ENCODE assay signal across 20 cellular contexts in the genomic region with DNA sequence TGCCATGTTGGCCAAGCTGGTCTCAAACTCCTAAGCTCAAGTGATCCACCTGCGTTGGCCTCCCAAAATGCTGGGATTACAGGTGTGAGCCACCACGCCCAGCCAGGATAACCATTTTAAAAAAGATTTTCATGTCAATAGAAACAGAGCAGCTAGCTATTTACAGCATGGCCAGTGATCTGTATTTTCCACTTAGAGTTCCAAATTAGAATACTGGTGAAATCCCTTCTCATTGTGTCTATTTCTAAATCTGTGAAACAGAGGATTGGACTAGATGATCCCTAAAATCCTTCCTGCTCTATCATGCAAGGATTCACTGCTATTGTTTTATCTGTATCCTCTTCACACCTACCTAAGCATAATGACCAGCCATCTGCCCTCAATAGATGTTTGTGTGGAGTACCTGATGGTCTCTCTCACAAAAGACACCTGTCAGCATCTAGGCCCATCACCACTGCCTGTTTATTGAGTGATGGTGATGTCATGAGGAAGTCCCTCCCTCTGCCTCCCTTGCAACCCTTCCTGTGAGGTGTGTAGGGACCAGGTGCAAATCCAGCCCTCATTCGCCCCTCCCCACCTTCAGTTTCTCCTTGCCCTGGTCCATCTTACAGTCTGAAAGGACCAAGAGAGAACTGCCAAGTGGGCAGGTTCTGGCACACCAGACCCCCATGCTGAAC. TPM values are rescaled to one million over a fixed set of nuclear protein-coding genes. Genes with fewer than 3 reads are reported as not detected.
DNase-seq lines count a peak whose midpoint lies in the region; ATAC-seq, FAIRE-seq and TF ChIP-seq lines count a peak whose summit lies in the region.
"Had no signal": no experiment of that assay in that cellular context is flagged by ENCODE, and none has a peak within 500 bp of the region (broad histone marks: within the 10 kb centered on the region; RNA-seq: fewer than 3 reads in every experiment).

No MANE protein-coding gene starts in this region.

- H2BK20ac ChIP-seq in H9 (ENCODE audit: low read depth, low read length, poor library complexity, severe bottlenecking) = no peak overlapping the region

- no peak overlapping the region for H4K91ac ChIP-seq in H9 (ENCODE audit: insufficient read length, low read depth, low read length)

- H3K9me2 ChIP-seq in OCI-LY7 (ENCODE audit: insufficient read depth, low read length) = no peaks in the 10 kb centered on the region

- H3K27me3 Mint-ChIP-seq in naive B cell = no peaks in the 10 kb centered on the region
- H3K27me3 Mint-ChIP-seq in H9 (ENCODE audit: low read depth) = no peaks in the 10 kb centered on the region

- no peak overlapping the region for H3K4ac ChIP-seq in H9 (ENCODE audit: low read depth, low read length)

- H3K9me3 Mint-ChIP-seq in naive B cell = no peaks in the 10 kb centered on the region
- H3K9me3 Mint-ChIP-seq in H9 = no peaks in the 10 kb centered on the region
- H3K9me3 Mint-ChIP-seq: CD8-positive, alpha-beta T cell; T-helper 1 cell treated with Interleukin-12 subunit alpha and Interleukin-12 subunit beta and Interleukin-4 antibody, amounts not matched to agents 30 μg/mL and 1 μg/mL, for 36 hours had no signal

- no peak overlapping the region for H3K9ac ChIP-seq in H9 (ENCODE audit: extremely low read depth, insufficient read length, low read length)

- no peak overlapping the region for H3K14ac ChIP-seq in H9 (ENCODE audit: insufficient read depth, low read length)

- DNase-seq in COLO668 (lab: John Stamatoyannopoulos, UW; ENCODE audit: unreplicated experiment) = peak; percentile 42
- no peak for DNase-seq in GM12891 (ENCODE audit: insufficient read length, low spot score)
- peak; percentile 33 for DNase-seq in OCI-LY7 (ENCODE audit: low spot score)
- DNase-seq in naive B cell = no peak
- no peak for DNase-seq in H9
- no peak for DNase-seq in NCI-H226
- DNase-seq: activated naive CD4-positive, alpha-beta T cell; aorta; CD8-positive, alpha-beta T cell; central memory CD4-positive, alpha-beta T cell; erythroblast; foreskin melanocyte; NCI-H2081 treated with DMSO at 0.1 percent for 48 hours; ovary; sigmoid colon had no signal

- H3K27ac ChIP-seq in OCI-LY7 (ENCODE audit: low read depth, low read length, poor library complexity, severe bottlenecking) = no peak overlapping the region
- H3K27ac ChIP-seq in H9 (ENCODE audit: insufficient read length, low read depth, low read length) = no peak overlapping the region
- H3K27ac ChIP-seq: ovary, sigmoid colon, SJSA1 had no signal

- H3K27me3 ChIP-seq in H9 (ENCODE audit: insufficient read depth, low read length) = no peaks in the 10 kb centered on the region
- H3K27me3 ChIP-seq: ovary, sigmoid colon, SJSA1 had no signal

- H4K5ac ChIP-seq in H9 (ENCODE audit: insufficient read length, low read depth, low read length) = no peak overlapping the region

- H3K27ac Mint-ChIP-seq in naive B cell (peak overlapping the region in 5 of 6 donors; percentile 38 to 75 (median 67)), H9 (no peak overlapping the region)
- H3K27ac Mint-ChIP-seq: CD8-positive, alpha-beta T cell; T-helper 1 cell treated with Interleukin-12 subunit alpha and Interleukin-12 subunit beta and Interleukin-4 antibody, amounts not matched to agents 30 μg/mL and 1 μg/mL, for 36 hours had no signal

- H3K4me1 ChIP-seq in OCI-LY7 (ENCODE audit: insufficient read depth, low read length, poor library complexity, severe bottlenecking) (peaks cover 8% of the 10 kb centered on the region), H9 (ENCODE audit: insufficient read depth, low read length) (no peaks in the 10 kb centered on the region)
- H3K4me1 ChIP-seq: sigmoid colon, SJSA1 had no signal

- no peak overlapping the region for H2AK5ac ChIP-seq in H9 (ENCODE audit: insufficient read length, low read length)

- no peak overlapping the region for H4K8ac ChIP-seq in H9 (replicated peaks; ENCODE audit: insufficient read length, low read depth, low read length)

- WGBS in H9 (ENCODE audit: extremely low coverage, insufficient read length, low lambda C conversion rate) = no CpG with 5 or more reads among the region's 3 CpGs

- peaks cover 18% of the 10 kb centered on the region for H3K36me3 ChIP-seq in OCI-LY7 (ENCODE audit: insufficient read depth, low read length)
- H3K36me3 ChIP-seq: ovary, sigmoid colon had no signal

- no peaks in the 10 kb centered on the region for H3K79me2 ChIP-seq in OCI-LY7 (ENCODE audit: insufficient read depth, low read depth, low read length)
- H3K79me2 ChIP-seq in H9 (ENCODE audit: insufficient read depth, low read length) = no peaks in the 10 kb centered on the region

- TF ChIP-seq POLR2A in GM12891 (IDR thresholded peaks at IDR 0.05; ENCODE audit: low read depth, low read length) = no peak

- H3K4me2 ChIP-seq in OCI-LY7 (ENCODE audit: low read length) (no peak overlapping the region), H9 (ENCODE audit: insufficient read depth, insufficient read length, low read length) (no peak overlapping the region)

- intact Hi-C loops in OCI-LY7 (cut with micrococcal nuclease; ENCODE audit: unreplicated experiment) = no loop called here

- no peak overlapping the region for H3T11ph ChIP-seq in H9 (ENCODE audit: low read length)

- ATAC-seq in naive B cell (ENCODE audit: low read depth in 2 of 2) = peak; percentile 52 to 68
- ATAC-seq in GM21390 (IDR thresholded peaks at IDR 0.05; ENCODE audit: unreplicated experiment) = no peak
- ATAC-seq: CD8-positive, alpha-beta T cell; HCT116 had no signal

- CTCF ChIA-PET in OCI-LY7 (lab: Charles Lee; ENCODE audit: unreplicated experiment) = no interaction called here

- H2BK15ac ChIP-seq in H9 (ENCODE audit: low read depth, low read length) = no peak overlapping the region

- no peak overlapping the region for H3K18ac ChIP-seq in H9 (ENCODE audit: insufficient read length, low read depth, low read length)

- POLR2A ChIA-PET in OCI-LY7 (lab: Charles Lee) = interaction anchor here (0.6 kb wide), 1 partner anchor 197 kb away, joined by 3 read pairs; no protein-coding TSS in a partner anchor

- H4K20me1 ChIP-seq in OCI-LY7 (ENCODE audit: insufficient read depth, low read length) = no peaks in the 10 kb centered on the region
- H4K20me1 ChIP-seq in H9 (ENCODE audit: control insufficient read depth, insufficient read depth, insufficient read length) = no peaks in the 10 kb centered on the region

- H3K4me1 Mint-ChIP-seq in naive B cell (peaks cover 35 to 40% (median 35%) of the 10 kb centered on the region in 3 donors), H9 (peaks cover 5 to 14% of the 10 kb centered on the region in 2 experiments)

- FAIRE-seq in GM12891 (lab: Jason Lieb, UNC) = no peak
- FAIRE-seq: keratinocyte had no signal

- no peak overlapping the region for H3K23ac ChIP-seq in H9 (ENCODE audit: insufficient read length, low read depth, low read length)

- H3K4me3 ChIP-seq in OCI-LY7 (ENCODE audit: low read depth, low read length, poor library complexity, severe bottlenecking) = no peak overlapping the region
- H3K4me3 ChIP-seq: ovary, sigmoid colon, SJSA1 had no signal

- no peak overlapping the region for H2BK5ac ChIP-seq in H9 (ENCODE audit: insufficient read length, low read length)

- H2BK120ac ChIP-seq in H9 (ENCODE audit: low read depth, low read length, poor library complexity, severe bottlenecking) = no peak overlapping the region

- H3K4me3 Mint-ChIP-seq in naive B cell = peak overlapping the region in 1 of 8 donors; percentile 4
- no peak overlapping the region for H3K4me3 Mint-ChIP-seq in H9
- H3K4me3 Mint-ChIP-seq: CD8-positive, alpha-beta T cell; T-helper 1 cell treated with Interleukin-12 subunit alpha and Interleukin-12 subunit beta and Interleukin-4 antibody, amounts not matched to agents 30 μg/mL and 1 μg/mL, for 36 hours had no signal

- TF ChIP-seq CTCF in OCI-LY7 (conservative IDR thresholded peaks at IDR 0.05; ENCODE audit: low read length) (no peak), H9 (conservative IDR thresholded peaks at IDR 0.05) (no peak)

- H3K56ac ChIP-seq in H9 (ENCODE audit: insufficient read length, low read depth, low read length) = no peak overlapping the region

- H3K36me3 Mint-ChIP-seq in naive B cell (peaks cover 12 to 14% of the 10 kb centered on the region in 2 donors), H9 (ENCODE audit: insufficient read depth in 1 of 3, low read depth in 3 of 3) (peaks cover 0 to 7% (median 0%) of the 10 kb centered on the region in 3 experiments; a peak in 1 of 7 replicates)

- no TSS peak for BruUV-seq in OCI-LY7 (replicated peaks; lab: Mats Ljungman, UMichigan)

- H2AFZ ChIP-seq in OCI-LY7 (ENCODE audit: low read length) (no peak overlapping the region), H9 (ENCODE audit: low read length) (no peak overlapping the region)

- H2BK12ac ChIP-seq in H9 (ENCODE audit: insufficient read length, low read depth, low read length) = no peak overlapping the region

- H3K79me1 ChIP-seq in H9 (ENCODE audit: insufficient read depth, low read depth, low read length, poor library complexity, severe bottlenecking) = no peaks in the 10 kb centered on the region

- H3K23me2 ChIP-seq in H9 (ENCODE audit: insufficient read length, low read depth, low read length, poor library complexity, severe bottlenecking) = no peaks in the 10 kb centered on the region

- no peaks in the 10 kb centered on the region for H3K9me3 ChIP-seq in OCI-LY7 (ENCODE audit: low read length)
- no peaks in the 10 kb centered on the region for H3K9me3 ChIP-seq in H9 (ENCODE audit: control insufficient read depth, low read depth, low read length)
- H3K9me3 ChIP-seq: ovary, sigmoid colon, SJSA1 had no signal

TF ChIP-seq in GM12891, 5 proteins besides CTCF, POLR2A, EP300 and RAD21:
- TF ChIP-seq PAX5 (IDR thresholded peaks at IDR 0.05; ENCODE audit: insufficient read depth, low read length, severe bottlenecking) (no peak), TAF1 (IDR thresholded peaks at IDR 0.05; ENCODE audit: low read depth, low read length) (no peak), POU2F2 (IDR thresholded peaks at IDR 0.05; ENCODE audit: low read depth, low read length) (no peak), SPI1 (IDR thresholded peaks at IDR 0.05; ENCODE audit: low read depth, low read length) (0 out of 2 replicates have a peak, but pooled peaks have one; percentile 19), POLR2AphosphoS5 (IDR thresholded peaks at IDR 0.05; ENCODE audit: low read depth, low read length) (no peak)

RNA-seq across cellular contexts. Expression of gene SMIM29, which starts 26.5 kb away (rescaled TPM):
- 14.2 TPM for polyA plus RNA-seq in GM12891 (2012; ENCODE audit: low read depth, missing spikeins)
- total RNA-seq in OCI-LY7 (2014; rRNA removed; shearing (Covaris generic)) = 14.1 and 17.3 TPM in 2 replicates
- total RNA-seq in OCI-LY7 (2022) (21.3 and 21.5 TPM in 2 replicates), H9 (2021) (5.1 and 5.4 TPM in 2 replicates)
- polyA plus RNA-seq in naive B cell (ENCODE audit: low read depth in 6 of 6) = 100 to 1,000 TPM in 3 of 6 donors, 10 to 100 TPM in 3; 91.2 to 127 (median 99.0) TPM

RNA-seq across cellular contexts. Expression of gene HMGA1, which starts 38.6 kb away (rescaled TPM):
- polyA plus RNA-seq in GM12891 (2012; ENCODE audit: low read depth, missing spikeins) = 367 TPM
- total RNA-seq in OCI-LY7 (2014; rRNA removed; shearing (Covaris generic)) = 435 and 463 TPM in 2 replicates
- 736 and 764 TPM in 2 replicates for total RNA-seq in OCI-LY7 (2022)
- 10 to 100 TPM; 17.2 to 38.1 (median 31.2) TPM for polyA plus RNA-seq in naive B cell (ENCODE audit: low read depth in 6 of 6)
- 2,116 and 2,191 TPM in 2 replicates for total RNA-seq in H9 (2021)

Comparison
In these comparisons a context has a peak if more than half of its experiments do, and no peak if none do; other contexts are left out.
1. DNase-seq: peak in COLO668 (single experiment) and OCI-LY7 (single experiment); none in GM12891 (single experiment), naive B cell (single experiment), H9 (single experiment) and NCI-H226 (single experiment).
2. H3K27ac Mint-ChIP-seq: peak in naive B cell (5 of 6); none in H9 (0 of 3).